ENCODE assay signal across 8 cellular contexts in the genomic region with DNA sequence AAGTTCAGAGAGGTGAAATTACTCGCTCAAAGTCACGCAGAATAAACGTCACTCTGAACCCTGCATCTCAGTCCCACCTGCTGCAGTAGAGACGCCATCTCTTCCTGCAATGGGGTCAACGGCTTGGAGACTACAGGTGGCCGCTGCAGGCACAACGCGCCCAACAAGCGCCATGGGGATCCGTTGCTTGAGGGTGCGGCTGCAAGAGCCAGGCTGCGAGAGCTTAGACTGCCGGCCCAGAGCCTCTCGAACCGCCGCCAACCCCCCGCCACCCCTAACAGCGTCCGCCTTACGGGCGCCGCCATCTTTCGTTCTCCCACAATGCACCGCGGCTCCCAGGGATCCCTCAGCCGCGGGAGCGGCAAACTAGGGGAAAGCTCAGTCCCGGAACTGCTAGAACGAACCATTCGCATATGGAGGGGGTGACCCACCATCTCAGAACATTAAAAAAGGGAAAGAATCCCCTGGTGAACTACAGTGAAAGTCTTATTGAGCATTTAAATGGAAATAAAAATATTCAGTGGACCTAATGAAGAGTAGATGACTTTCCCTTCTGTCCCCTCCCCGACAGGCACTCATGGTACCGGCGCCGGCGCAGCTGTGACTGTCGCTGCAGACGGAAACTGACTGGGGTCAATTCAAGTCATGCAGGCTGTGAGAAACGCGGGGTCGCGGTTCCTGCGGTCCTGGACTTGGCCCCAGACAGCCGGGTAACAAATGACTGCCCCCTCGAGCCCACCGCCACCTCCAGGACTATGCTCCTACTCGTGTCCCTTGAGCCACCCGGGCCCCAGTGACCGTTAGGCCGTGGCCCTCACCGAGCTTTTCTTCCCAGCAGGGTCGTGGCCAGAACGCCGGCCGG. TPM values are rescaled to one million over a fixed set of nuclear protein-coding genes. Genes with fewer than 3 reads are reported as not detected.
A peak's percentile ranks its signal among the peaks of the same experiment; 100 is the strongest.
DNase-seq lines count a peak whose midpoint lies in the region; ATAC-seq lines count a peak whose summit lies in the region.

A gene (minus strand): TSS at position 316 of the 862 bp plus-strand sequence. CDS start 11 bp downstream, at position 305.
A gene (plus strand): TSS at position 636 of the 862 bp plus-strand sequence. CDS start 10 bp downstream, at position 646.

- ATAC-seq in GM21360 (IDR thresholded peaks at IDR 0.05; ENCODE audit: unreplicated experiment) (peak; percentile 87), memory B cell (ENCODE audit: low read depth) (peak; percentile 90)
- peak; percentile 94 for ATAC-seq in effector memory CD8-positive, alpha-beta T cell (replicated peaks)

- DNase-seq in COLO829 (ENCODE audit: low spot score): peak; percentile 90
- peak; percentile 96 for DNase-seq in HT-29 (ENCODE audit: low spot score)
- peak; percentile 88 for DNase-seq in NOMO-1 treated with DMSO at 0.1 percent for 48 hours (lab: John Stamatoyannopoulos, UW; ENCODE audit: unreplicated experiment)
- DNase-seq in activated CD8-positive, alpha-beta memory T cell treated with anti-CD3 and anti-CD28 coated beads for 4 hours (ENCODE audit: low read depth in 2 of 2): peak; percentile 76 to 83
- peak; percentile 87 to 91 (median 88) for DNase-seq in effector memory CD8-positive, alpha-beta T cell
- DNase-seq in memory B cell (ENCODE audit: low spot score in 2 of 2): peak; percentile 88 to 92
- peak; percentile 69 for DNase-seq in stimulated activated CD8-positive, alpha-beta memory T cell treated with anti-CD3 and anti-CD28 coated beads, Interleukin-12 subunit alpha, Interleukin-12 subunit beta, amount 100 ng/mL, for 24 hours (ENCODE audit: extremely low read depth)

- H3K27ac Mint-ChIP-seq in effector memory CD8-positive, alpha-beta T cell: peak within 1 kb of the TSS; percentile 97 to 98
- peak within 1 kb of the TSS; percentile 97 for H3K27ac Mint-ChIP-seq in memory B cell

- H3K4me3 Mint-ChIP-seq in effector memory CD8-positive, alpha-beta T cell: peak within 1 kb of the TSS; percentile 89 to 91
- peak within 1 kb of the TSS; percentile 96 for H3K4me3 Mint-ChIP-seq in memory B cell

- peaks cover 15 to 26% of the 10 kb centered on the region in 2 donors for H3K4me1 Mint-ChIP-seq in effector memory CD8-positive, alpha-beta T cell (ENCODE audit: low read depth in 2 of 2)
- H3K4me1 Mint-ChIP-seq in memory B cell: peaks cover 13% of the 10 kb centered on the region

- no peaks in the 10 kb centered on the region for H3K27me3 Mint-ChIP-seq in effector memory CD8-positive, alpha-beta T cell
- no peaks in the 10 kb centered on the region for H3K27me3 Mint-ChIP-seq in memory B cell

- no peaks in the 10 kb centered on the region for H3K9me3 Mint-ChIP-seq in effector memory CD8-positive, alpha-beta T cell
- H3K9me3 Mint-ChIP-seq in memory B cell: no peaks in the 10 kb centered on the region

- H3K36me3 Mint-ChIP-seq in effector memory CD8-positive, alpha-beta T cell (ENCODE audit: insufficient read depth): peaks cover 45% of the 10 kb centered on the region
- H3K36me3 Mint-ChIP-seq in memory B cell: peaks cover 17% of the 10 kb centered on the region

RNA-seq across cellular contexts. Expression of the first gene that starts in this region (rescaled TPM):
- 33.7 and 47.3 TPM in 2 replicates for total RNA-seq in HT-29 (2014; rRNA removed; shearing (Covaris generic))

RNA-seq across cellular contexts. Expression of the second gene that starts in this region (rescaled TPM):
- 92.3 and 122 TPM in 2 replicates for total RNA-seq in HT-29 (2014; rRNA removed; shearing (Covaris generic))

Comparison
In these comparisons a context has a peak if more than half of its experiments do, and no peak if none do; other contexts are left out.
1. Peak in every context shown above with its lines: DNase-seq and ATAC-seq.